Comparison of ENCODE assay signal across 31 cellular contexts in the genomic region with DNA sequence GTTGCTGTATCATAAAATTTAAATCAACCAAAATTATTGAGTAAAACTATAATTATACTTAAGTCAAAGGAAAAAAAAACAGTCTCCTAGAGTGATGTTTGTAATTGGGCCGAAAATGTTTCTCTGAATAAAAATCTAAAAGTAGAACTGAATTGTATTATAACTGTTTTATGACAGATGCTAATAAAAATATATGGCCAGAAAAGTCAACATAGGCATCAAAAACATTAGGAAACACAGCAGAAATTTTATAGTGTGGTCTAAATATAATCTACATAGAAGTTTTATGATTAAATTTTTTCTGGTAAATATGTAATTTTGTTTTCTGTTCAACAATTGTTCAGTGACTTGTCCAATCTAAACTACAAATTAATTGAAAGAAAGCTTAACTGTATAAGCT.
"Had no signal": no experiment of that assay in that cellular context is flagged by ENCODE, and none has a peak within 500 bp of the region (broad histone marks: within the 10 kb centered on the region; RNA-seq: fewer than 3 reads in every experiment).

No MANE protein-coding gene starts in this region.

- H3K9ac ChIP-seq: KMS-11 had no signal

- H3K4me2 ChIP-seq: KMS-11 had no signal

- H3K4me1 Mint-ChIP-seq: activated CD4-positive, alpha-beta T cell treated with anti-CD3 and anti-CD28 coated beads, Interleukin-2, amount 10 ng/mL, durations not matched to agents 24 days and 14 days; activated naive CD8-positive, alpha-beta T cell treated with anti-CD3 and anti-CD28 coated beads for 36 hours; central memory CD8-positive, alpha-beta T cell had no signal

- H3K27me3 Mint-ChIP-seq: activated CD4-positive, alpha-beta T cell treated with anti-CD3 and anti-CD28 coated beads, Interleukin-2, amount 10 ng/mL, durations not matched to agents 24 days and 14 days; activated CD8-positive, alpha-beta T cell treated with anti-CD3 and anti-CD28 coated beads for 36 hours; activated naive CD8-positive, alpha-beta T cell treated with anti-CD3 and anti-CD28 coated beads for 36 hours; central memory CD8-positive, alpha-beta T cell had no signal

- H3K27me3 ChIP-seq: ascending aorta, cardiac muscle cell, Peyer's patch, SJSA1 had no signal

- H3K4me1 ChIP-seq: ascending aorta, SJSA1 had no signal

- H3K27ac ChIP-seq: ascending aorta, cardiac muscle cell, KMS-11, Peyer's patch, SJSA1, WERI-Rb-1 had no signal

- H3K9me3 Mint-ChIP-seq: activated CD4-positive, alpha-beta T cell treated with anti-CD3 and anti-CD28 coated beads, Interleukin-2, amount 10 ng/mL, durations not matched to agents 24 days and 14 days; activated CD8-positive, alpha-beta T cell treated with anti-CD3 and anti-CD28 coated beads for 36 hours; activated naive CD8-positive, alpha-beta T cell treated with anti-CD3 and anti-CD28 coated beads for 36 hours had no signal

- ATAC-seq: activated CD8-positive, alpha-beta T cell treated with anti-CD3 and anti-CD28 coated beads for 36 hours had no signal

- H3K36me3 Mint-ChIP-seq: activated naive CD8-positive, alpha-beta T cell treated with anti-CD3 and anti-CD28 coated beads for 36 hours had no signal

- H3K36me3 ChIP-seq: ascending aorta, cardiac muscle cell, Peyer's patch, SJSA1, WERI-Rb-1 had no signal

- H3K9me3 ChIP-seq: ascending aorta, Peyer's patch, SJSA1 had no signal

- H3K27ac Mint-ChIP-seq: activated CD4-positive, alpha-beta T cell treated with anti-CD3 and anti-CD28 coated beads, Interleukin-2, amount 10 ng/mL, durations not matched to agents 24 days and 14 days; activated CD8-positive, alpha-beta T cell treated with anti-CD3 and anti-CD28 coated beads for 36 hours; activated naive CD8-positive, alpha-beta T cell treated with anti-CD3 and anti-CD28 coated beads for 36 hours had no signal

- H3K4me3 ChIP-seq: ascending aorta, cardiac muscle cell, Peyer's patch, SJSA1 had no signal

- H3K4me3 Mint-ChIP-seq: activated CD4-positive, alpha-beta T cell treated with anti-CD3 and anti-CD28 coated beads, Interleukin-2, amount 10 ng/mL, durations not matched to agents 24 days and 14 days; activated CD8-positive, alpha-beta T cell treated with anti-CD3 and anti-CD28 coated beads for 36 hours; activated naive CD8-positive, alpha-beta T cell treated with anti-CD3 and anti-CD28 coated beads for 36 hours; central memory CD8-positive, alpha-beta T cell had no signal

- DNase-seq: activated CD4-positive, alpha-beta T cell treated with anti-CD3 and anti-CD28 coated beads, Interleukin-2, amount 10 ng/mL, durations not matched to agents 24 days and 14 days; activated CD4-positive, alpha-beta T cell treated with anti-CD3 and anti-CD28 coated beads, Interleukin-2, amount 50 U/mL, for 4 hours; activated CD4-positive, CD25-positive, alpha-beta regulatory T cell; activated CD8-positive, alpha-beta memory T cell treated with anti-CD3 and anti-CD28 coated beads, Interleukin-2, amount 50 U/mL, for 48 hours; activated CD8-positive, alpha-beta T cell treated with anti-CD3 and anti-CD28 coated beads for 36 hours; activated effector memory CD4-positive, alpha-beta T cell treated with Interleukin-2 at 50 U/mL for 16 hours; activated naive CD4-positive, alpha-beta T cell treated with anti-CD3 and anti-CD28 coated beads, Interleukin-2, amount 50 U/mL, for 16 hours; activated naive CD8-positive, alpha-beta T cell treated with anti-CD3 and anti-CD28 coated beads for 36 hours; activated T-cell treated with anti-CD3 and anti-CD28 coated beads, Interleukin-2, amount 50 U/mL, for 48 hours; amniotic stem cell; NCI-H1105 treated with DMSO at 0.1 percent for 48 hours; NCI-H1436; NCI-H1694; NCI-H1930; NCI-H2081 treated with DMSO at 0.1 percent for 48 hours; NCI-H226; NCI-H446 treated with DMSO at 0.1 percent for 48 hours; NCI-H524; Peyer's patch; RPMI8226; SHP77 treated with DMSO at 0.1 percent for 48 hours; SW 1271; T-helper 1 cell; T-helper 2 cell; T-helper 9 cell; WERI-Rb-1 had no signal
